ENCODE assay signal across 8 cellular contexts in the genomic region with DNA sequence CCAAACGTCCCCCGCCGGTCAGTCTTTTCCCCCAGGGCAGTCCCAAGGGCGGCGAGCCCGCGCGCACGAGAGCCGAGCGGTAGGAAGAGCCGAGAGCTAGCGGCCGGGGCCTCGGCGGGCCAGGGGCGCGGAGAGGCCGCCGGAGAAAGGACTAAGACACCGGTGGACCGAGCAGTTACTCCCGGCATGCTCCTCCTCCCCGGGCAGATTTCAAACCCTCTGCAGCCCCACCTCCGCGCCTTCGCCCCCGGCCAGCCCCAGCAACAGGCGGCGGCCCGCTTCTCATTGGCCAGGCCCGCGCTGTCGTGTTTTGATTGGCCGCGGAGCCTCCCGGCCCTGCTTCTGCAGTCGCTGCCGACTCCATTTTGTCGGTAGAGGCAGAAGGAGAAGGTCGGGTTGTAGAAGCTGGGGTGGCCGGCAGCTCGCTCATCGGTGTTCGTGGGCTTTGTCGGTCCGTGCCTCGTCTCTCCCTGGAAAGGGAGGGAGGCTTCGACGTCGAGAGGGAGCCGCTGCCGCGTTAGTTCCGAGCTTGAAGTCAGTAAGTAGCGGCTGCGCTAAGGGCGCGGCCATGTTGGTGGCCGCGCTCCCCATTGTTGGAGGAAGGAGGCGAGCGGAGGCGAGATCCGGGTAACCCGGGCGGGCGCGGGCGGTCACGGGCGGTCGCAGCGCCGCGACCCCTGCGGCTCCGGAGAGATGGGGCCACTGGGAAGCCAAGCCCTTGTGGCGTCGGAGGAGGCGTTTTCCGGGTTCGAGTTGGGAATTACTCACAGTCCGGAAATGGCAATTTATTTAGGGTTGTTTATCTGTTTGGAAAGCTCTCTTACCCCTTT. TPM values are rescaled to one million over a fixed set of nuclear protein-coding genes. Genes with fewer than 3 reads are reported as not detected.
DNase-seq lines count a peak whose midpoint lies in the region; TF ChIP-seq lines count a peak whose summit lies in the region.

A gene with protein sequence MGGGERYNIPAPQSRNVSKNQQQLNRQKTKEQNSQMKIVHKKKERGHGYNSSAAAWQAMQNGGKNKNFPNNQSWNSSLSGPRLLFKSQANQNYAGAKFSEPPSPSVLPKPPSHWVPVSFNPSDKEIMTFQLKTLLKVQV (plus strand): TSS at position 368 of the 830 bp plus-strand sequence. CDS start 1,630 bp downstream, outside the sequence.

- H3K9me3 ChIP-seq in H9 (ENCODE audit: control insufficient read depth, low read depth, low read length) (no peaks in the 10 kb centered on the region), MG63 (no peaks in the 10 kb centered on the region), neural cell (ENCODE audit: low read length) (no peaks in the 10 kb centered on the region), stomach (no peaks in the 10 kb centered on the region)

- H2AK5ac ChIP-seq in H9 (ENCODE audit: insufficient read length, low read length), result no peak within 1 kb of the TSS

- no peaks in the 10 kb centered on the region for H3K27me3 ChIP-seq in H9 (ENCODE audit: insufficient read depth, low read length)
- no peaks in the 10 kb centered on the region for H3K27me3 ChIP-seq in MG63
- no peaks in the 10 kb centered on the region for H3K27me3 ChIP-seq in neural cell (ENCODE audit: insufficient read depth, low read depth, low read length)
- H3K27me3 ChIP-seq in stomach, result no peaks in the 10 kb centered on the region

- H3K56ac ChIP-seq in H9 (ENCODE audit: insufficient read length, low read depth, low read length), result peak within 1 kb of the TSS; percentile 69

- H3K27me3 Mint-ChIP-seq in H9 (ENCODE audit: low read depth), result no peaks in the 10 kb centered on the region; the same call in 1 of the 2 replicates

- H3K79me2 ChIP-seq in H9 (ENCODE audit: insufficient read depth, low read length) (peaks cover 7% of the 10 kb centered on the region; the same call in 1 of the 2 replicates), neural cell (replicated peaks; ENCODE audit: insufficient read depth, low read length) (peaks cover 21% of the 10 kb centered on the region)

- no peak for TF ChIP-seq CTCF in H9 (conservative IDR thresholded peaks at IDR 0.05)
- no peak for TF ChIP-seq CTCF in fibroblast of the aortic adventitia (IDR thresholded peaks at IDR 0.05; ENCODE audit: insufficient read depth, low read length)
- no peak for TF ChIP-seq CTCF in neural cell (IDR thresholded peaks at IDR 0.05; ENCODE audit: poor library complexity, severe bottlenecking)
- TF ChIP-seq CTCF in stomach (IDR thresholded peaks at IDR 0.05), result no peak

- H2BK5ac ChIP-seq in H9 (ENCODE audit: insufficient read length, low read length), result no peak within 1 kb of the TSS

- H3K14ac ChIP-seq in H9 (ENCODE audit: insufficient read depth, low read length), result peak within 1 kb of the TSS; percentile 99

- no peak within 1 kb of the TSS for H2BK15ac ChIP-seq in H9 (ENCODE audit: low read depth, low read length)

- H2BK12ac ChIP-seq in H9 (ENCODE audit: insufficient read length, low read depth, low read length), result no peak within 1 kb of the TSS

- peak in 2 of 4 donors; percentile 92 to 95 for TF ChIP-seq POLR2A in stomach (IDR thresholded peaks at IDR 0.05)

- no CpG with 5 or more reads among the region's 84 CpGs for WGBS in H9 (ENCODE audit: extremely low coverage, insufficient read length, low lambda C conversion rate)
- 0% methylated on average over 45 to 84 of the region's 84 CpGs for WGBS in stomach, 5 donors

- H3K4ac ChIP-seq in H9 (ENCODE audit: low read depth, low read length), result no peak within 1 kb of the TSS; the same call in 1 of the 2 replicates

- peak; percentile 97 for DNase-seq in EL
- DNase-seq in H9, result peak; percentile 97
- peak; percentile 98 for DNase-seq in MG63
- DNase-seq in SIG-M5 (lab: John Stamatoyannopoulos, UW), result peak; percentile 64
- peak; percentile 95 for DNase-seq in activated gamma-delta T cell (lab: John Stamatoyannopoulos, UW)
- DNase-seq in fibroblast of the aortic adventitia (ENCODE audit: low read depth), result peak; percentile 92
- peak; percentile 98 for DNase-seq in stomach

- peak within 1 kb of the TSS; percentile 87 for H3K4me3 ChIP-seq in MG63
- peak within 1 kb of the TSS; percentile 85 for H3K4me3 ChIP-seq in fibroblast of the aortic adventitia (ENCODE audit: low read depth, low read length)
- H3K4me3 ChIP-seq in neural cell (ENCODE audit: low read length), result peak within 1 kb of the TSS; percentile 94
- peak within 1 kb of the TSS; percentile 65 to 80 (median 72) for H3K4me3 ChIP-seq in stomach

- TF ChIP-seq EP300 in neural cell (conservative IDR thresholded peaks at IDR 0.05; ENCODE audit: poor library complexity, severe bottlenecking), result peak; percentile 88
- TF ChIP-seq EP300 in stomach (IDR thresholded peaks at IDR 0.05), result no peak

- no peak within 1 kb of the TSS for H4K8ac ChIP-seq in H9 (replicated peaks; ENCODE audit: insufficient read length, low read depth, low read length)

- peaks cover 3% of the 10 kb centered on the region for H3K23me2 ChIP-seq in H9 (ENCODE audit: insufficient read length, low read depth, low read length, poor library complexity, severe bottlenecking)

- H3K4me1 Mint-ChIP-seq in H9, result peaks cover 28 to 32% of the 10 kb centered on the region in 2 experiments

- peak within 1 kb of the TSS; percentile 99 for H3K18ac ChIP-seq in H9 (ENCODE audit: insufficient read length, low read depth, low read length)

- no peaks in the 10 kb centered on the region for H3F3A ChIP-seq in neural cell (ENCODE audit: insufficient read depth, low read length, poor library complexity, severe bottlenecking)

- TF ChIP-seq RAD21 in neural cell (conservative IDR thresholded peaks at IDR 0.05), result no peak

- H3K36me3 Mint-ChIP-seq in H9 (ENCODE audit: insufficient read depth in 1 of 3, low read depth in 3 of 3), result peaks cover 17 to 32% (median 20%) of the 10 kb centered on the region in 3 experiments; a peak in 6 of 7 replicates

- H4K20me1 ChIP-seq in H9 (ENCODE audit: control insufficient read depth, insufficient read depth, insufficient read length) (no peaks in the 10 kb centered on the region), neural cell (ENCODE audit: insufficient read depth) (no peaks in the 10 kb centered on the region)

- intact Hi-C loops in stomach (cut with DNase I; ENCODE audit: low total_unique reads), result no loop called here

- peak within 1 kb of the TSS; percentile 100 for H3K27ac Mint-ChIP-seq in H9

- H3K36me3 ChIP-seq in MG63 (peaks cover 30% of the 10 kb centered on the region), neural cell (ENCODE audit: insufficient read depth, low read length) (peaks cover 12% of the 10 kb centered on the region), stomach (peaks cover 8 to 25% (median 20%) of the 10 kb centered on the region in 4 donors)

- no peaks in the 10 kb centered on the region for H3K79me1 ChIP-seq in H9 (ENCODE audit: insufficient read depth, low read depth, low read length, poor library complexity, severe bottlenecking)

- H3K4me2 ChIP-seq in H9 (ENCODE audit: insufficient read depth, insufficient read length, low read length), result peak within 1 kb of the TSS; percentile 79
- H3K4me2 ChIP-seq in neural cell (ENCODE audit: low read length), result peak within 1 kb of the TSS; percentile 84

- 0 out of 2 replicates have a peak, but pooled peaks cover 4% of the 10 kb centered on the region for H3K4me1 ChIP-seq in H9 (ENCODE audit: insufficient read depth, low read length)
- H3K4me1 ChIP-seq in stomach, result peaks cover 50 to 78% (median 70%) of the 10 kb centered on the region in 4 donors

- no peak within 1 kb of the TSS for H2BK20ac ChIP-seq in H9 (ENCODE audit: low read depth, low read length, poor library complexity, severe bottlenecking)

- H3K9me3 Mint-ChIP-seq in H9, result no peaks in the 10 kb centered on the region

- H3K23ac ChIP-seq in H9 (ENCODE audit: insufficient read length, low read depth, low read length), result no peak within 1 kb of the TSS

- H4K5ac ChIP-seq in H9 (ENCODE audit: insufficient read length, low read depth, low read length), result peak within 1 kb of the TSS; percentile 93

- no peak within 1 kb of the TSS for H3T11ph ChIP-seq in H9 (ENCODE audit: low read length)

- H3K9me2 ChIP-seq in neural cell (ENCODE audit: insufficient read depth, low read length), result no peaks in the 10 kb centered on the region

- H2AFZ ChIP-seq in H9 (ENCODE audit: low read length), result no peak within 1 kb of the TSS
- peak within 1 kb of the TSS; percentile 80 for H2AFZ ChIP-seq in neural cell (ENCODE audit: low read depth, low read length)

- peak within 1 kb of the TSS; percentile 89 to 97 for H3K4me3 Mint-ChIP-seq in H9

- H3K27ac ChIP-seq in H9 (ENCODE audit: insufficient read length, low read depth, low read length), result peak within 1 kb of the TSS; percentile 95
- peak within 1 kb of the TSS; percentile 99 for H3K27ac ChIP-seq in neural cell (ENCODE audit: low read length)
- peak within 1 kb of the TSS; percentile 97 to 100 (median 99) for H3K27ac ChIP-seq in stomach

- H4K91ac ChIP-seq in H9 (ENCODE audit: insufficient read length, low read depth, low read length), result no peak within 1 kb of the TSS

- peak within 1 kb of the TSS; percentile 99 for H3K9ac ChIP-seq in H9 (ENCODE audit: extremely low read depth, insufficient read length, low read length)
- peak within 1 kb of the TSS; percentile 96 for H3K9ac ChIP-seq in neural cell (ENCODE audit: low read length)

- peak within 1 kb of the TSS; percentile 65 for H2BK120ac ChIP-seq in H9 (ENCODE audit: low read depth, low read length, poor library complexity, severe bottlenecking)

TF ChIP-seq in neural cell, 6 proteins besides CTCF, POLR2A, EP300 and RAD21 (continues in another document):
- TF ChIP-seq TAF1 (IDR thresholded peaks at IDR 0.05; ENCODE audit: low read depth), result peak; percentile 98

RNA-seq across cellular contexts. Expression of the gene that starts here (rescaled TPM):
- 86.0 and 87.6 TPM in 2 replicates for total RNA-seq in H9 (2021)
- total RNA-seq in MG63 (2014; rRNA removed; shearing (Covaris generic); ENCODE audit: low replicate concordance), result 36.5 and 47.0 TPM in 2 replicates
- total RNA-seq in fibroblast of the aortic adventitia (ENCODE audit: low replicate concordance), result 133 and 134 TPM in 2 replicates
- 97.1 and 100 TPM in 2 replicates for polyA plus RNA-seq in neural cell
- 137 and 157 TPM in 2 replicates for polyA minus RNA-seq in neural cell
- 100 to 1,000 TPM in 1 of 5 donors, 10 to 100 TPM in 4; 38.5 to 181 (median 66.6) TPM for total RNA-seq in stomach
- polyA plus RNA-seq in stomach, result 100 to 1,000 TPM in 2 of 3 donors, 10 to 100 TPM in 1; 59.3 to 172 (median 103) TPM

Comparison
In these comparisons a context has a peak if more than half of its experiments do, and no peak if none do; other contexts are left out.
1. Peak in every context shown above with its lines: DNase-seq, H3K4me3 ChIP-seq and H3K27ac ChIP-seq.